In genomic region chr11:127610787-127611186, GRCh38 we compare ENCODE assay signal across 18 cellular contexts.
DNase-seq lines count a peak whose midpoint lies in the region; ATAC-seq, FAIRE-seq and TF ChIP-seq lines count a peak whose summit lies in the region.
"Had no signal": no experiment of that assay in that cellular context is flagged by ENCODE, and none has a peak within 500 bp of the region (broad histone marks: within the 10 kb centered on the region; RNA-seq: fewer than 3 reads in every experiment).

No MANE protein-coding gene starts in this region.

- H3K27me3 Mint-ChIP-seq in GM23338 (ENCODE audit: insufficient read depth, low read depth, poor library complexity): peaks cover 2% of the 10 kb centered on the region
- H3K27me3 Mint-ChIP-seq in nephron (ENCODE audit: low read depth): peaks cover 10% of the 10 kb centered on the region
- H3K27me3 Mint-ChIP-seq in CD8-positive, alpha-beta T cell (ENCODE audit: low read depth): no peaks in the 10 kb centered on the region
- H3K27me3 Mint-ChIP-seq: CD4-positive, alpha-beta memory T cell had no signal

- H3K23ac ChIP-seq in H1 (ENCODE audit: insufficient read length): no peak overlapping the region
- no peak overlapping the region for H3K23ac ChIP-seq in neuronal stem cell (ENCODE audit: low read depth, low read length, poor library complexity)

- H3K4me3 ChIP-seq in GM23338 (no peak overlapping the region), H1 (ENCODE audit: extremely low read depth in 1 of 4, insufficient read depth in 2 of 4, low read depth in 3 of 4, low read length in 4 of 4) (no peak overlapping the region), neuronal stem cell (ENCODE audit: low read length in 2 of 2) (no peak overlapping the region), suprapubic skin (no peak overlapping the region)
- no peak overlapping the region for H3K4me3 ChIP-seq in CD8-positive, alpha-beta T cell (ENCODE audit: low read depth, low read length)
- H3K4me3 ChIP-seq: GM23248, HAP-1 had no signal

- intact Hi-C loops in CD8-positive, alpha-beta T cell (cut with DNase I, micrococcal nuclease): no loop called here

- DNase-seq in GM23338 (ENCODE audit: low spot score) (no peak), H1 (ENCODE audit: low read depth in 1 of 2, low spot score in 2 of 2) (no peak), neuronal stem cell (ENCODE audit: low spot score) (no peak), suprapubic skin (ENCODE audit: low spot score in 2 of 2) (no peak)
- DNase-seq in stimulated activated naive CD8-positive, alpha-beta T cell treated with anti-CD3 and anti-CD28 coated beads, Interleukin-15, Interleukin-2, amounts not matched to agents 100 U/mL and 50 U/mL, for 24 hours: no peak
- DNase-seq in CD8-positive, alpha-beta T cell: no peak
- DNase-seq: C1 segment of cervical spinal cord; Caco-2; CD4-positive, alpha-beta memory T cell; DMS153; DND-41; GM23248; HFFc6 had no signal

- no peaks in the 10 kb centered on the region for H3K9me3 ChIP-seq in H1 (ENCODE audit: insufficient read depth in 2 of 2, low read depth in 1 of 2, low read length in 1 of 2)
- H3K9me3 ChIP-seq in neuronal stem cell (replicated peaks in 1 of 2; ENCODE audit: control insufficient read depth in 2 of 2, insufficient read depth in 1 of 2, low read depth in 1 of 2, low read length in 2 of 2): no peaks in the 10 kb centered on the region
- no peaks in the 10 kb centered on the region for H3K9me3 ChIP-seq in CD8-positive, alpha-beta T cell (ENCODE audit: low read length)
- no peaks in the 10 kb centered on the region for H3K9me3 ChIP-seq in suprapubic skin
- H3K9me3 ChIP-seq: Caco-2, HAP-1 had no signal

- H3K4me1 ChIP-seq in GM23338 (ENCODE audit: insufficient read depth): peaks cover 9% of the 10 kb centered on the region
- H3K4me1 ChIP-seq in H1 (replicated peaks in 1 of 4; ENCODE audit: control insufficient read depth in 3 of 4, insufficient read depth in 4 of 4, low read length in 3 of 4): peaks cover 0 to 3% (median 1%) of the 10 kb centered on the region in 4 experiments; a peak in 2 of 7 replicates
- peaks cover 0 to 4% of the 10 kb centered on the region in 2 donors for H3K4me1 ChIP-seq in neuronal stem cell (ENCODE audit: control insufficient read depth in 2 of 2, insufficient read depth in 1 of 2, low read depth in 1 of 2, low read length in 2 of 2)
- no peaks in the 10 kb centered on the region for H3K4me1 ChIP-seq in CD8-positive, alpha-beta T cell (ENCODE audit: insufficient read depth, low read length)
- H3K4me1 ChIP-seq in suprapubic skin: no peaks in the 10 kb centered on the region
- H3K4me1 ChIP-seq: Caco-2, HAP-1 had no signal

- H3K4me1 Mint-ChIP-seq in GM23338 (peaks cover 28% of the 10 kb centered on the region), nephron (peaks cover 75% of the 10 kb centered on the region)
- H3K4me1 Mint-ChIP-seq in CD8-positive, alpha-beta T cell (ENCODE audit: low read depth): no peaks in the 10 kb centered on the region
- H3K4me1 Mint-ChIP-seq: CD4-positive, alpha-beta memory T cell had no signal

- no peak overlapping the region for H3K4me3 Mint-ChIP-seq in GM23338
- H3K4me3 Mint-ChIP-seq in nephron: no peak overlapping the region
- no peak overlapping the region for H3K4me3 Mint-ChIP-seq in CD8-positive, alpha-beta T cell
- H3K4me3 Mint-ChIP-seq: CD4-positive, alpha-beta memory T cell; HFFc6 had no signal

- no peak overlapping the region for H4K5ac ChIP-seq in H1 (ENCODE audit: insufficient read length, low read depth, low read length)

- no peak overlapping the region for H2BK5ac ChIP-seq in H1 (ENCODE audit: low read depth, low read length)
- no peak overlapping the region for H2BK5ac ChIP-seq in neuronal stem cell (ENCODE audit: low read length)

- H2BK15ac ChIP-seq in H1 (ENCODE audit: low read length): no peak overlapping the region
- no peak overlapping the region for H2BK15ac ChIP-seq in neuronal stem cell (ENCODE audit: low read length)

- H3K4me2 ChIP-seq in GM23338: no peak overlapping the region
- no peak overlapping the region for H3K4me2 ChIP-seq in H1 (ENCODE audit: insufficient read depth in 1 of 2, low read depth in 2 of 2, low read length in 2 of 2)
- H3K4me2 ChIP-seq in neuronal stem cell (ENCODE audit: insufficient read depth, low read length, poor library complexity, severe bottlenecking): no peak overlapping the region

- H3K9me2 ChIP-seq in GM23338 (ENCODE audit: insufficient read depth): peaks cover 6% of the 10 kb centered on the region; the same call in 1 of the 2 replicates

- H2BK120ac ChIP-seq in H1 (replicated peaks; ENCODE audit: low read depth, low read length) (no peak overlapping the region), neuronal stem cell (ENCODE audit: low read depth, low read length) (no peak overlapping the region)

- H2BK20ac ChIP-seq in H1 (ENCODE audit: low read length): 0 out of 2 replicates have a peak overlapping the region, but pooled peaks have one; percentile 28

- H3K56ac ChIP-seq in H1 (replicated peaks; ENCODE audit: insufficient read length, low read depth, low read length): no peak overlapping the region

- no peak overlapping the region for H3K27ac Mint-ChIP-seq in GM23338
- peak overlapping the region; percentile 19 to 86 (median 61) for H3K27ac Mint-ChIP-seq in nephron
- no peak overlapping the region for H3K27ac Mint-ChIP-seq in CD8-positive, alpha-beta T cell
- H3K27ac Mint-ChIP-seq: CD4-positive, alpha-beta memory T cell; HFFc6 had no signal

- H3K36me3 ChIP-seq in GM23338 (ENCODE audit: insufficient read depth) (no peaks in the 10 kb centered on the region), H1 (ENCODE audit: control insufficient read depth in 2 of 4, insufficient read depth in 4 of 4, low read length in 3 of 4) (no peaks in the 10 kb centered on the region), neuronal stem cell (replicated peaks in 1 of 2; ENCODE audit: control insufficient read depth in 2 of 2, insufficient read depth in 2 of 2, low read length in 2 of 2) (no peaks in the 10 kb centered on the region), suprapubic skin (no peaks in the 10 kb centered on the region)
- no peaks in the 10 kb centered on the region for H3K36me3 ChIP-seq in CD8-positive, alpha-beta T cell (ENCODE audit: insufficient read depth, low read length)
- H3K36me3 ChIP-seq: HAP-1 had no signal

- H4K20me1 ChIP-seq in GM23338 (replicated peaks; ENCODE audit: insufficient read depth): no peaks in the 10 kb centered on the region
- no peaks in the 10 kb centered on the region for H4K20me1 ChIP-seq in H1 (replicated peaks in 1 of 2; ENCODE audit: control insufficient read depth in 1 of 2, insufficient read depth in 2 of 2, low read length in 2 of 2)

- no peak for TF ChIP-seq EP300 in H1 (IDR thresholded peaks at IDR 0.05; ENCODE audit: borderline replicate concordance in 1 of 2, low read depth in 2 of 2, low read length in 2 of 2)
- TF ChIP-seq EP300 in suprapubic skin (IDR thresholded peaks at IDR 0.05): no peak

- no peak for ATAC-seq in GM23338
- no peak for ATAC-seq in stimulated activated naive CD8-positive, alpha-beta T cell treated with anti-CD3 and anti-CD28 coated beads, Interleukin-15, Interleukin-2, amounts not matched to agents 100 U/mL and 50 U/mL, for 24 hours
- no peak for ATAC-seq in CD8-positive, alpha-beta T cell

- no peaks in the 10 kb centered on the region for H3K79me2 ChIP-seq in GM23338 (replicated peaks; ENCODE audit: insufficient read depth)
- H3K79me2 ChIP-seq in H1 (ENCODE audit: control insufficient read depth in 1 of 2, insufficient read depth in 2 of 2, low read length in 2 of 2): no peaks in the 10 kb centered on the region

- H3K4ac ChIP-seq in H1 (replicated peaks; ENCODE audit: insufficient read length, low read depth, low read length) (no peak overlapping the region), neuronal stem cell (ENCODE audit: low read length) (no peak overlapping the region)

- no peak for FAIRE-seq in H1 (lab: Jason Lieb, UNC)
- FAIRE-seq: G401.6, GM12892, H54 had no signal

- H2AK5ac ChIP-seq in H1 (ENCODE audit: low read depth, low read length): no peak overlapping the region
- H2AK5ac ChIP-seq in neuronal stem cell (ENCODE audit: low read depth, low read length): no peak overlapping the region

- H3K9me3 Mint-ChIP-seq in GM23338 (no peaks in the 10 kb centered on the region), nephron (peaks cover 4% of the 10 kb centered on the region)
- H3K9me3 Mint-ChIP-seq in CD8-positive, alpha-beta T cell: no peaks in the 10 kb centered on the region
- H3K9me3 Mint-ChIP-seq: HFFc6 had no signal

- H2BK12ac ChIP-seq in H1 (ENCODE audit: low read depth, low read length) (no peak overlapping the region), neuronal stem cell (ENCODE audit: low read length) (no peak overlapping the region)

- no peak overlapping the region for H3K18ac ChIP-seq in H1 (ENCODE audit: extremely low read depth, low read length)
- H3K18ac ChIP-seq in neuronal stem cell (ENCODE audit: low read length): no peak overlapping the region

- peak overlapping the region; percentile 85 for H2AFZ ChIP-seq in GM23338
- H2AFZ ChIP-seq in H1 (ENCODE audit: low read length): no peak overlapping the region
- peak overlapping the region; percentile 37 for H2AFZ ChIP-seq in neuronal stem cell (ENCODE audit: low read length)
- H2AFZ ChIP-seq: GM23248 had no signal

- no peaks in the 10 kb centered on the region for H3K23me2 ChIP-seq in H1 (ENCODE audit: low read depth, low read length)

- H3K9ac ChIP-seq in H1 (replicated peaks in 1 of 4; ENCODE audit: extremely low read depth in 1 of 4, low read depth in 3 of 4, low read length in 3 of 4) (no peak overlapping the region), neuronal stem cell (ENCODE audit: low read depth, low read length, poor library complexity) (no peak overlapping the region)
- H3K9ac ChIP-seq: GM23248 had no signal

- H3K36me3 Mint-ChIP-seq in GM23338 (ENCODE audit: low read depth): no peaks in the 10 kb centered on the region
- H3K36me3 Mint-ChIP-seq in nephron (ENCODE audit: low read depth): no peaks in the 10 kb centered on the region
- H3K36me3 Mint-ChIP-seq in CD8-positive, alpha-beta T cell: no peaks in the 10 kb centered on the region
- H3K36me3 Mint-ChIP-seq: CD4-positive, alpha-beta memory T cell had no signal

- H3K27ac ChIP-seq in GM23338 (ENCODE audit: low read depth): no peak overlapping the region
- H3K27ac ChIP-seq in H1 (ENCODE audit: low read depth, low read length): no peak overlapping the region
- no peak overlapping the region for H3K27ac ChIP-seq in neuronal stem cell (replicated peaks; ENCODE audit: low read length)
- no peak overlapping the region for H3K27ac ChIP-seq in CD8-positive, alpha-beta T cell (ENCODE audit: low read depth, low read length)
- no peak overlapping the region for H3K27ac ChIP-seq in suprapubic skin
- H3K27ac ChIP-seq: GM23248 had no signal

- H4K8ac ChIP-seq in H1 (ENCODE audit: extremely low read depth, insufficient read depth, low read length) (no peak overlapping the region), neuronal stem cell (ENCODE audit: low read depth, low read length) (no peak overlapping the region)

- H3K27me3 ChIP-seq in GM23338 (ENCODE audit: insufficient read depth) (no peaks in the 10 kb centered on the region), H1 (replicated peaks in 1 of 4; ENCODE audit: control insufficient read depth in 3 of 4, extremely low read depth in 1 of 4, insufficient read depth in 3 of 4, low read length in 3 of 4) (no peaks in the 10 kb centered on the region), neuronal stem cell (ENCODE audit: control insufficient read depth in 3 of 3, insufficient read depth in 3 of 3, low read depth in 1 of 3, low read length in 3 of 3) (no peaks in the 10 kb centered on the region), suprapubic skin (no peaks in the 10 kb centered on the region)
- no peaks in the 10 kb centered on the region for H3K27me3 ChIP-seq in CD8-positive, alpha-beta T cell (ENCODE audit: insufficient read depth, low read length)

- H3K14ac ChIP-seq in H1 (ENCODE audit: insufficient read length): no peak overlapping the region
- H3K14ac ChIP-seq in neuronal stem cell (ENCODE audit: low read length): no peak overlapping the region

- no peak for TF ChIP-seq RAD21 in H1 (IDR thresholded peaks at IDR 0.05 in 1 of 2, conservative IDR thresholded peaks at IDR 0.05 in 1 of 2; ENCODE audit: low read depth in 2 of 2, low read length in 2 of 2)

- CTCF ChIA-PET in H1 (lab: Charles Lee; ENCODE audit: partially characterized antibody): interaction anchor here (0.9 to 1.3 kb wide), 4 partner anchors 117 to 414 kb away, joined by 3 read pairs; no protein-coding TSS in a partner anchor
- CTCF ChIA-PET in CD8-positive, alpha-beta T cell (lab: Charles Lee): no interaction called here

- no peak for TF ChIP-seq POLR2A in H1 (IDR thresholded peaks at IDR 0.05; ENCODE audit: control extremely low read depth in 1 of 2, low read depth in 2 of 2, low read length in 2 of 2)
- no peak for TF ChIP-seq POLR2A in suprapubic skin (IDR thresholded peaks at IDR 0.05)

- no peak for TF ChIP-seq CTCF in GM23338 (conservative IDR thresholded peaks at IDR 0.05; ENCODE audit: low read depth in 2 of 2)
- TF ChIP-seq CTCF in H1 (IDR thresholded peaks at IDR 0.05; ENCODE audit: control extremely low read depth in 1 of 3, insufficient read depth in 1 of 3, low read depth in 1 of 3, low read length in 3 of 3): no peak
- no peak for TF ChIP-seq CTCF in nephron (IDR thresholded peaks at IDR 0.05; ENCODE audit: unreplicated experiment in 3 of 3)
- no peak for TF ChIP-seq CTCF in CD8-positive, alpha-beta T cell (IDR thresholded peaks at IDR 0.05)
- TF ChIP-seq CTCF in suprapubic skin (IDR thresholded peaks at IDR 0.05): no peak

- no peaks in the 10 kb centered on the region for H3K79me1 ChIP-seq in H1 (ENCODE audit: low read depth, low read length)
- no peaks in the 10 kb centered on the region for H3K79me1 ChIP-seq in neuronal stem cell (ENCODE audit: low read depth, low read length)

- no peaks in the 10 kb centered on the region for H3F3A ChIP-seq in GM23338 (replicated peaks; ENCODE audit: low read depth)

- H4K91ac ChIP-seq in H1 (replicated peaks; ENCODE audit: insufficient read length, low read length) (no peak overlapping the region), neuronal stem cell (ENCODE audit: low read depth, low read length, poor library complexity) (no peak overlapping the region)

- POLR2A ChIA-PET in H1 (lab: Charles Lee; ENCODE audit: partially characterized antibody): no interaction called here
- POLR2A ChIA-PET in CD8-positive, alpha-beta T cell (lab: Charles Lee): no interaction called here

- WGBS in H1 (ENCODE audit: extremely low coverage in 1 of 2, insufficient coverage in 1 of 2, insufficient read length in 1 of 2, insufficient replicate concordance in 2 of 2, low coverage in 1 of 2, low lambda C conversion rate in 2 of 2, missing lambda C conversion rate in 1 of 2), 2 experiments: 81% methylated on average over 2 of the region's 2 CpGs; no CpG with 5 or more reads in 1 of the 2 experiments
- WGBS in neuronal stem cell (ENCODE audit: extremely low coverage in 2 of 2, insufficient read length in 2 of 2, insufficient replicate concordance in 1 of 2), 2 donors: no CpG with 5 or more reads among the region's 2 CpGs
- WGBS in suprapubic skin: 30% methylated on average over 2 of the region's 2 CpGs

Comparison
In these comparisons a context has a peak if more than half of its experiments do, and no peak if none do; other contexts are left out.
1. H3K27ac Mint-ChIP-seq: peak in nephron (3 of 3); none in GM23338 (single experiment) and CD8-positive, alpha-beta T cell (single experiment).